ENCODE assay signal across 20 cellular contexts in genomic region chr9:33776578-33776977, GRCh38. TPM values are rescaled to one million over a fixed set of nuclear protein-coding genes. Genes with fewer than 3 reads are reported as not detected.
DNase-seq lines count a peak whose midpoint lies in the region; ATAC-seq, FAIRE-seq and TF ChIP-seq lines count a peak whose summit lies in the region.
"Had no signal": no experiment of that assay in that cellular context is flagged by ENCODE, and none has a peak within 500 bp of the region (broad histone marks: within the 10 kb centered on the region; RNA-seq: fewer than 3 reads in every experiment).

No MANE protein-coding gene starts in this region.

- H3K4me1 Mint-ChIP-seq in memory B cell (peaks cover 2% of the 10 kb centered on the region), T-cell (peaks cover 0 to 3% (median 2%) of the 10 kb centered on the region in 3 donors)

- POLR2A ChIA-PET in HEK293 (lab: Yijun Ruan, JAX) (no interaction called here), GM12878 (lab: Charles Lee) (no interaction called here), T-cell (lab: Charles Lee) (interaction anchor here in 1 of 2 donors (0.7 kb wide), 1 partner anchor 811 kb away, joined by 3 read pairs; no protein-coding TSS in a partner anchor)

- SMC1A ChIA-PET in GM12878 (lab: Charles Lee; ENCODE audit: uncharacterized antibody, unreplicated experiment): interaction anchor here (0.7 kb wide), 1 partner anchor 490 kb away, joined by 3 read pairs; no protein-coding TSS in a partner anchor

- H3K27ac Mint-ChIP-seq in memory B cell (no peak overlapping the region), T-cell (no peak overlapping the region)
- H3K27ac Mint-ChIP-seq: CD4-positive, CD25-positive, alpha-beta regulatory T cell had no signal

- H3K9me3 Mint-ChIP-seq in memory B cell: peaks cover 2% of the 10 kb centered on the region
- H3K9me3 Mint-ChIP-seq in T-cell: no peaks in the 10 kb centered on the region
- H3K9me3 Mint-ChIP-seq: CD4-positive, CD25-positive, alpha-beta regulatory T cell had no signal

- CTCF ChIA-PET in HEK293 (lab: Yijun Ruan, JAX): interaction anchor here (0.6 to 2.4 kb wide), 9 partner anchors 11 to 329 kb away, joined by 3 to 10 read pairs (median 4); partner anchors contain the start of gene UBE2R2
- CTCF ChIA-PET in GM12878 (lab: Yijun Ruan, JAX): interaction anchor here (1.0 to 1.7 kb wide), 5 partner anchors 12 to 39 kb away, joined by 3 to 5 read pairs (median 4); no protein-coding TSS in a partner anchor
- CTCF ChIA-PET in T-cell (lab: Charles Lee): interaction anchor here (0.6 kb wide), 2 partner anchors 602 to 709 kb away, joined by 3 read pairs; no protein-coding TSS in a partner anchor

- no peaks in the 10 kb centered on the region for H3K9me3 ChIP-seq in HEK293 (ENCODE audit: control insufficient read depth, insufficient read depth, low read depth, low read length)
- H3K9me3 ChIP-seq in GM12878 (replicated peaks; ENCODE audit: control insufficient read depth, insufficient read depth, low read length): no peaks in the 10 kb centered on the region
- H3K9me3 ChIP-seq: BLaER1 treated with 17β-estradiol and CSF1 and Interleukin-3, amounts not matched to agents 10 nM and 100 nM had no signal

- no peak for DNase-seq in GM12878 (ENCODE audit: low read depth, low spot score)
- DNase-seq in memory B cell (ENCODE audit: low spot score in 2 of 2): no peak
- DNase-seq in T-cell: no peak
- DNase-seq in cerebellum (ENCODE audit: low spot score): no peak
- no peak for DNase-seq in NCI-H446 treated with DMSO at 0.1 percent for 48 hours (lab: John Stamatoyannopoulos, UW)
- DNase-seq: 8988T; ACHN; CD4-positive, CD25-positive, alpha-beta regulatory T cell; DMS 273 treated with DMSO at 0.1 percent for 48 hours; HCEC 1CT had no signal

- in situ Hi-C loops in GM12878 (cut with MboI): no loop called here

- no peak overlapping the region for H3K4me3 ChIP-seq in HEK293 (ENCODE audit: low read depth, low read length)
- H3K4me3 ChIP-seq in GM12878: no peak overlapping the region
- H3K4me3 ChIP-seq: BLaER1 treated with 17β-estradiol and CSF1 and Interleukin-3, amounts not matched to agents 10 nM and 100 nM had no signal

- H3K36me3 Mint-ChIP-seq in memory B cell (no peaks in the 10 kb centered on the region), T-cell (no peaks in the 10 kb centered on the region)
- H3K36me3 Mint-ChIP-seq: CD4-positive, CD25-positive, alpha-beta regulatory T cell had no signal

- no peak for TF ChIP-seq RAD21 in GM12878 (IDR thresholded peaks at IDR 0.05; ENCODE audit: insufficient read depth, low read depth, low read length)

- RAD21 ChIA-PET in GM12878 (lab: Charles Lee; ENCODE audit: unreplicated experiment): no interaction called here

- no peaks in the 10 kb centered on the region for H3K36me3 ChIP-seq in HEK293 (ENCODE audit: control insufficient read depth in 2 of 2, insufficient read depth in 1 of 2, low read length in 2 of 2)
- H3K36me3 ChIP-seq in GM12878 (ENCODE audit: control insufficient read depth in 2 of 2, insufficient read depth in 2 of 2, low read length in 1 of 2): no peaks in the 10 kb centered on the region
- H3K36me3 ChIP-seq: BLaER1 treated with 17β-estradiol and CSF1 and Interleukin-3, amounts not matched to agents 10 nM and 100 nM had no signal

- no TSS peak for BruUV-seq in GM12878 (replicated peaks; lab: Mats Ljungman, UMichigan)

- H3K27ac ChIP-seq in HEK293 (ENCODE audit: extremely low read depth, low read depth, low read length): no peak overlapping the region
- no peak overlapping the region for H3K27ac ChIP-seq in GM12878 (ENCODE audit: control insufficient read depth, insufficient read depth)
- H3K27ac ChIP-seq: BLaER1 treated with 17β-estradiol and CSF1 and Interleukin-3, amounts not matched to agents 10 nM and 100 nM had no signal

- H4K20me1 ChIP-seq in GM12878 (ENCODE audit: control insufficient read depth, insufficient read depth): no peaks in the 10 kb centered on the region
- H4K20me1 ChIP-seq: BLaER1 treated with 17β-estradiol and CSF1 and Interleukin-3, amounts not matched to agents 10 nM and 100 nM had no signal

- no peak for TF ChIP-seq POLR2A in GM12878 (IDR thresholded peaks at IDR 0.05; ENCODE audit: low read depth, low read length)

- ATAC-seq in GM12878: no peak
- ATAC-seq in memory B cell (ENCODE audit: low read depth): no peak
- no peak for ATAC-seq in T-cell (replicated peaks in 1 of 4)
- ATAC-seq in GM19035 (IDR thresholded peaks at IDR 0.05; ENCODE audit: unreplicated experiment): no peak
- ATAC-seq: HepG2 had no signal

- no peak for TF ChIP-seq EP300 in GM12878 (IDR thresholded peaks at IDR 0.05; ENCODE audit: borderline replicate concordance in 1 of 2, control insufficient read depth in 1 of 2, low read depth in 2 of 2, low read length in 2 of 2)

- TF ChIP-seq CTCF in HEK293 (tag by site-specific recombination; IDR thresholded peaks at IDR 0.05) (no peak), GM12878 (IDR thresholded peaks at IDR 0.05 in 2 of 3, conservative IDR thresholded peaks at IDR 0.05 in 1 of 3; ENCODE audit: control insufficient read depth in 2 of 3, extremely low read depth in 1 of 3, insufficient read depth in 1 of 3, low read depth in 3 of 3, low read length in 3 of 3) (no peak)

- H3K27me3 ChIP-seq in GM12878 (replicated peaks in 1 of 2; ENCODE audit: control insufficient read depth in 2 of 2, insufficient read depth in 2 of 2, low read length in 1 of 2): no peaks in the 10 kb centered on the region
- H3K27me3 ChIP-seq: BLaER1 treated with 17β-estradiol and CSF1 and Interleukin-3, amounts not matched to agents 10 nM and 100 nM had no signal

- FAIRE-seq in A204.1 (lab: Jason Lieb, UNC): peak; percentile 25
- peak; percentile 23 for FAIRE-seq in GM12878 (lab: Jason Lieb, UNC)
- FAIRE-seq: GM12892, GM19239, HepG2, HTR-8/SVneo had no signal

- no peak overlapping the region for H3K4me2 ChIP-seq in GM12878 (ENCODE audit: control insufficient read depth, insufficient read depth)
- H3K4me2 ChIP-seq: BLaER1 treated with 17β-estradiol and CSF1 and Interleukin-3, amounts not matched to agents 10 nM and 100 nM had no signal

- H3K27me3 Mint-ChIP-seq in memory B cell: peaks cover 14% of the 10 kb centered on the region
- peaks cover 3 to 10% of the 10 kb centered on the region in 2 donors for H3K27me3 Mint-ChIP-seq in T-cell

- no peak overlapping the region for H3K9ac ChIP-seq in GM12878 (ENCODE audit: control insufficient read depth, insufficient read depth, low read length)
- H3K9ac ChIP-seq: BLaER1 treated with 17β-estradiol and CSF1 and Interleukin-3, amounts not matched to agents 10 nM and 100 nM had no signal

- H2AFZ ChIP-seq in GM12878 (ENCODE audit: control insufficient read depth, low read depth, low read length): no peak overlapping the region

- no peaks in the 10 kb centered on the region for H3K79me2 ChIP-seq in GM12878 (ENCODE audit: control insufficient read depth, insufficient read depth, low read length)

- peak overlapping the region; percentile 6 for H3K4me3 Mint-ChIP-seq in memory B cell
- no peak overlapping the region for H3K4me3 Mint-ChIP-seq in T-cell

- H3K4me1 ChIP-seq in HEK293 (ENCODE audit: control insufficient read depth, insufficient read depth, low read length) (no peaks in the 10 kb centered on the region), GM12878 (ENCODE audit: control insufficient read depth, insufficient read depth, low read length) (no peaks in the 10 kb centered on the region)
- H3K4me1 ChIP-seq: BLaER1 treated with 17β-estradiol and CSF1 and Interleukin-3, amounts not matched to agents 10 nM and 100 nM had no signal

- intact Hi-C loops in GM12878 (cut with micrococcal nuclease; ENCODE audit: unreplicated experiment): no loop called here

TF ChIP-seq in HEK293, 187 proteins besides CTCF, POLR2A, EP300 and RAD21 (continues in another document):
- TF ChIP-seq ZNF24 (tag by site-specific recombination; IDR thresholded peaks at IDR 0.05): no peak

TF ChIP-seq in GM12878, 131 proteins besides CTCF, POLR2A, EP300 and RAD21 (continues in another document):
- no peak for TF ChIP-seq EZH2 (IDR thresholded peaks at IDR 0.05; ENCODE audit: borderline replicate concordance, control insufficient read depth, low read depth, low read length)

RNA-seq across cellular contexts. Expression of gene PRSS3, which starts 18.8 kb away (rescaled TPM):
- not detected in 2 replicates for total RNA-seq in GM12878 (2013; cell fraction: nucleolus; rRNA removed)
- total RNA-seq in GM12878 (2014; rRNA removed): not detected in 2 replicates
- not detected in 2 replicates for total RNA-seq in GM12878 (2014; rRNA removed; fragmentation: Illumina TruSeq; extraction: Trizol)
- 0.54 and 0.98 TPM in 2 replicates for total RNA-seq in GM12878 (2021)
- not detected for polyA plus RNA-seq in GM12878 (2011; ENCODE audit: low read depth)
- not detected in 2 replicates for polyA plus RNA-seq in GM12878 (2011; rRNA removed)
- polyA plus RNA-seq in GM12878 (2011; cell fraction: cytosol; rRNA removed): not detected in 2 replicates
- polyA plus RNA-seq in GM12878 (2011; cell fraction: nucleus; rRNA removed): not detected in 2 replicates
- not detected in 2 replicates for polyA plus RNA-seq in GM12878 (2012)
- not detected in 2 replicates for polyA plus RNA-seq in GM12878 (2014; fragmentation: Illumina TruSeq; extraction: Trizol)
- not detected for polyA plus RNA-seq in GM12878 (2014; fragmentation: Nextera tagmentation; extraction: Ambion mirVana)
- polyA plus RNA-seq in GM12878 (2014; rRNA removed): not detected in 2 replicates
- not detected for polyA plus RNA-seq in GM12878 (2016; fragmentation: Nextera tagmentation; extraction: Ambion mirVana)
- not detected in 2 replicates for polyA minus RNA-seq in GM12878 (2011; rRNA and poly(A)+ RNA removed)
- not detected in 2 replicates for polyA minus RNA-seq in GM12878 (2011; cell fraction: cytosol; rRNA and poly(A)+ RNA removed)
- not detected in 2 replicates for polyA minus RNA-seq in GM12878 (2011; cell fraction: nucleus; rRNA and poly(A)+ RNA removed)
- total RNA-seq in T-cell: 1 to 10 TPM in 3 of 5 donors, not detected in 2; 1.1 to 1.9 (median 1.4) TPM
- 5.2 TPM for total RNA-seq in cerebellum
- total RNA-seq: CD4-positive, CD25-positive, alpha-beta regulatory T cell; G401; H4; HepG2 had no signal
- polyA plus RNA-seq: CD4-positive, CD25-positive, alpha-beta regulatory T cell; HepG2 had no signal

RNA-seq across cellular contexts. Expression of gene UBE2R2, which starts 40.4 kb away (rescaled TPM):
- total RNA-seq in GM12878 (2013; cell fraction: nucleolus; rRNA removed): 26.1 and 27.4 TPM in 2 replicates
- total RNA-seq in GM12878 (2014; rRNA removed) (9.9 and 10.7 TPM in 2 replicates), GM12878 (2014; rRNA removed; fragmentation: Illumina TruSeq; extraction: Trizol) (17.2 and 17.6 TPM in 2 replicates), GM12878 (2021) (32.8 and 33.8 TPM in 2 replicates), T-cell (10 to 100 TPM; 23.8 to 29.3 (median 28.1) TPM), cerebellum (27.2 TPM)
- polyA plus RNA-seq in GM12878 (2011; ENCODE audit: low read depth): 30.5 TPM
- polyA plus RNA-seq in GM12878 (2011; rRNA removed) (23.5 and 27.1 TPM in 2 replicates), GM12878 (2014; fragmentation: Illumina TruSeq; extraction: Trizol) (31.8 and 39.2 TPM in 2 replicates), GM12878 (2014; fragmentation: Nextera tagmentation; extraction: Ambion mirVana) (10 to 100 TPM; 11.4 to 17.2 TPM), GM12878 (2014; rRNA removed) (17.4 and 18.0 TPM in 2 replicates), GM12878 (2016; fragmentation: Nextera tagmentation; extraction: Ambion mirVana) (10 to 100 TPM in 1 of 2 experiments, 1 to 10 TPM in 1; 7.2 to 10.1 TPM)
- 13.3 and 20.0 TPM in 2 replicates for polyA plus RNA-seq in GM12878 (2011; cell fraction: cytosol; rRNA removed)
- polyA plus RNA-seq in GM12878 (2011; cell fraction: nucleus; rRNA removed): 12.4 and 13.9 TPM in 2 replicates
- 34.6 and 39.5 TPM in 2 replicates for polyA plus RNA-seq in GM12878 (2012)
- polyA minus RNA-seq in GM12878 (2011; rRNA and poly(A)+ RNA removed): 25.9 and 30.6 TPM in 2 replicates
- polyA minus RNA-seq in GM12878 (2011; cell fraction: cytosol; rRNA and poly(A)+ RNA removed): 14.3 and 15.2 TPM in 2 replicates
- polyA minus RNA-seq in GM12878 (2011; cell fraction: nucleus; rRNA and poly(A)+ RNA removed): 8.1 and 15.0 TPM in 2 replicates
